In the genomic region with DNA sequence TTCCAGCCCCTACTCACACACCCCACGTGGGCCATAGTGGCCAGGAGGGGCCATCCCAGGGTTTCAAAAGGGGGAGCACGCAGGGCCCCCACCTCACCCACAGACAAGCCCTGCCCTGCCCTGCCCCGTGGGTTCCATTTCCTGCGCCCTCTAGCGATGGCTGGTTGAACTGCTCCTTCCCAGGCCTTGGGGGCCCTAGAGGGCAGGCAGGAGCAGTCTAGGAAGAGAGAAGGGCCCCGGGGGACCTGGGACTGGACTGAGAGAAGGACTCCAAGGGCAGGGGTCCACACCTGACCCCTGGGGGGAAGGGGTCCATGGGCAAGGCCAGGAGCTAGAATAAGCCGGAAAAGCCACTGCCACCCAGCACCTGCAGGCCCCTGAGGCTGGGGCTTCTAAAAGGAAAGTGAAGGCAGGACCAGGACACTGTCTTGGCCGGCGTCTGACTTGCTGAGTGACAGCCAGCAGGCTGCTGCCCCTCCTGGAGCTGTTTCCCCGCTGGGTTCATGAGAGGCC, we compare ENCODE assay signal across 9 cellular contexts. TPM values are rescaled to one million over a fixed set of nuclear protein-coding genes. Genes with fewer than 3 reads are reported as not detected.
DNase-seq lines count a peak whose midpoint lies in the region; ATAC-seq, FAIRE-seq and TF ChIP-seq lines count a peak whose summit lies in the region.
"Had no signal": no experiment of that assay in that cellular context is flagged by ENCODE, and none has a peak within 500 bp of the region (broad histone marks: within the 10 kb centered on the region; RNA-seq: fewer than 3 reads in every experiment).

No MANE protein-coding gene starts in this region.

- H3K27me3 Mint-ChIP-seq in progenitor cell of endocrine pancreas, result peaks cover 5% of the 10 kb centered on the region

- CTCF ChIA-PET in PC-3 (lab: Charles Lee), result no interaction called here

- peaks cover 4% of the 10 kb centered on the region for H3K36me3 Mint-ChIP-seq in progenitor cell of endocrine pancreas (ENCODE audit: insufficient read depth)

- no peaks in the 10 kb centered on the region for H3K79me2 ChIP-seq in PC-3 (ENCODE audit: low read length)

- no peak for FAIRE-seq in frontal cortex (lab: Jason Lieb, UNC)

- no peaks in the 10 kb centered on the region for H3K36me3 ChIP-seq in PC-3 (ENCODE audit: low read depth, low read length)

- H3K27me3 ChIP-seq in PC-3 (ENCODE audit: low read length), result no peaks in the 10 kb centered on the region

- H3K9me3 ChIP-seq in PC-3 (ENCODE audit: low read length), result no peaks in the 10 kb centered on the region

- no peaks in the 10 kb centered on the region for H3K9me2 ChIP-seq in PC-3 (replicated peaks; ENCODE audit: low read length)

- no peaks in the 10 kb centered on the region for H4K20me1 ChIP-seq in PC-3 (ENCODE audit: low read length)

- H3K4me3 Mint-ChIP-seq in progenitor cell of endocrine pancreas (ENCODE audit: low read depth), result no peak overlapping the region
- H3K4me3 Mint-ChIP-seq: stimulated activated naive CD8-positive, alpha-beta T cell treated with anti-CD3 and anti-CD28 coated beads, Interleukin-15, Interleukin-2, amounts not matched to agents 100 ng/mL and 50 ng/mL, for 24 hours had no signal

- H3K27ac ChIP-seq in PC-3 (ENCODE audit: low read length), result no peak overlapping the region

- no peak overlapping the region for H3K4me3 ChIP-seq in PC-3 (ENCODE audit: low read length)

- BruUV-seq in PC-3 (replicated peaks; lab: Mats Ljungman, UMichigan), result no TSS peak

- H3K4me1 Mint-ChIP-seq in progenitor cell of endocrine pancreas (ENCODE audit: low read depth), result peaks cover 8% of the 10 kb centered on the region

- H3K9me3 Mint-ChIP-seq in progenitor cell of endocrine pancreas (ENCODE audit: low read depth), result no peaks in the 10 kb centered on the region
- H3K9me3 Mint-ChIP-seq: stimulated activated naive CD8-positive, alpha-beta T cell treated with anti-CD3 and anti-CD28 coated beads, Interleukin-15, Interleukin-2, amounts not matched to agents 100 ng/mL and 50 ng/mL, for 24 hours had no signal

- DNase-seq in C1 segment of cervical spinal cord (lab: John Stamatoyannopoulos, UW) (peak in 10 of 14 donors; percentile 15 to 72 (median 42)), PC-3 (peak; percentile 77), activated T-helper 1 cell treated with Interleukin-2 at 50 U/mL for 16 hours (ENCODE audit: low read depth) (peak; percentile 29), frontal cortex (ENCODE audit: low spot score in 2 of 2) (peak; percentile 70 to 81), progenitor cell of endocrine pancreas (ENCODE audit: low spot score, unreplicated experiment) (peak; percentile 79), NCI-H187 treated with DMSO at 0.1 percent for 48 hours (lab: John Stamatoyannopoulos, UW) (no peak)

- peak; percentile 98 for TF ChIP-seq CTCF in PC-3 (conservative IDR thresholded peaks at IDR 0.05; ENCODE audit: low read depth, low read length)
- TF ChIP-seq CTCF in progenitor cell of endocrine pancreas (IDR thresholded peaks at IDR 0.05; ENCODE audit: unreplicated experiment), result peak; percentile 94

- POLR2A ChIA-PET in PC-3 (lab: Charles Lee; ENCODE audit: unreplicated experiment), result no interaction called here

- intact Hi-C loops in PC-3 (cut with micrococcal nuclease), result no loop called here

- H3F3A ChIP-seq in PC-3 (ENCODE audit: low read length, unreplicated experiment), result no peaks in the 10 kb centered on the region

- ATAC-seq in GM18870 (IDR thresholded peaks at IDR 0.05; ENCODE audit: unreplicated experiment) (peak; percentile 86), HG03095 (IDR thresholded peaks at IDR 0.05; ENCODE audit: unreplicated experiment) (peak; percentile 88), PC-3 (peak; percentile 86)

- H3K4me2 ChIP-seq in PC-3 (ENCODE audit: low read length), result no peak overlapping the region

- no peak overlapping the region for H3K27ac Mint-ChIP-seq in progenitor cell of endocrine pancreas
- H3K27ac Mint-ChIP-seq: stimulated activated naive CD8-positive, alpha-beta T cell treated with anti-CD3 and anti-CD28 coated beads, Interleukin-15, Interleukin-2, amounts not matched to agents 100 ng/mL and 50 ng/mL, for 24 hours had no signal

- no peak overlapping the region for H2AFZ ChIP-seq in PC-3 (ENCODE audit: low read length)

- no peak overlapping the region for H3K9ac ChIP-seq in PC-3 (ENCODE audit: low read length)

- H3K4me1 ChIP-seq in PC-3 (ENCODE audit: insufficient read depth, low read length), result peaks cover 7% of the 10 kb centered on the region

RNA-seq across cellular contexts. Expression of a gene that starts 10.1 kb away (rescaled TPM):
- 1.6 and 3.9 TPM in 2 replicates for total RNA-seq in PC-3 (2014; rRNA removed)
- total RNA-seq in frontal cortex, result 0.82 TPM
- 31.5 and 37.5 TPM in 2 replicates for total RNA-seq in progenitor cell of endocrine pancreas
